In genomic region chr16:67928561-67929364, GRCh38 we compare ENCODE assay signal across 8 cellular contexts. TPM values are rescaled to one million over a fixed set of nuclear protein-coding genes. Genes with fewer than 3 reads are reported as not detected.
DNase-seq lines count a peak whose midpoint lies in the region; ATAC-seq lines count a peak whose summit lies in the region.

No MANE protein-coding gene starts in this region.

- no peak overlapping the region for H3K56ac ChIP-seq in mesendoderm (ENCODE audit: low read length)

- no peak overlapping the region for H3K4me2 ChIP-seq in mesendoderm (ENCODE audit: low read length)

- H3K9ac ChIP-seq in mesendoderm (ENCODE audit: low read length) = no peak overlapping the region

- H3K23ac ChIP-seq in mesendoderm (ENCODE audit: low read length) = no peak overlapping the region

- H3K27ac ChIP-seq in mesendoderm (ENCODE audit: low read depth, low read length) = no peak overlapping the region

- WGBS in mesendoderm (ENCODE audit: extremely low coverage, insufficient coverage, low lambda C conversion rate) = no CpG with 5 or more reads among the region's 16 CpGs

- H2BK120ac ChIP-seq in mesendoderm (ENCODE audit: low read depth, low read length) = no peak overlapping the region

- H3K27me3 ChIP-seq in mesendoderm (ENCODE audit: insufficient read depth, low read length, poor library complexity) = no peaks in the 10 kb centered on the region

- no peaks in the 10 kb centered on the region for H3K79me1 ChIP-seq in mesendoderm (ENCODE audit: low read length)

- no peak overlapping the region for H2BK5ac ChIP-seq in mesendoderm (ENCODE audit: low read length)

- peaks cover 1% of the 10 kb centered on the region for H3K4me1 ChIP-seq in mesendoderm (ENCODE audit: control insufficient read depth, low read depth, low read length)

- H2AK5ac ChIP-seq in mesendoderm (ENCODE audit: low read length) = no peak overlapping the region

- H3K36me3 ChIP-seq in mesendoderm (ENCODE audit: control insufficient read depth, insufficient read depth, low read length) = peaks cover 2% of the 10 kb centered on the region

- no peaks in the 10 kb centered on the region for H3K79me2 ChIP-seq in mesendoderm (ENCODE audit: control insufficient read depth, insufficient read depth, low read length)

- ATAC-seq in HG02763 (IDR thresholded peaks at IDR 0.05; ENCODE audit: unreplicated experiment) = no peak

- H4K8ac ChIP-seq in mesendoderm (ENCODE audit: low read depth, low read length) = no peak overlapping the region

- DNase-seq in COLO668 (lab: John Stamatoyannopoulos, UW; ENCODE audit: unreplicated experiment) (peak; percentile 83), HCEC 1CT (peak; percentile 50), NCI-H526 (lab: John Stamatoyannopoulos, UW) (peak; percentile 33 to 78), dermis blood vessel endothelial cell (peak; percentile 81), mesendoderm (peak; percentile 72)
- peak; percentile 75 to 76 for DNase-seq in activated CD4-positive, alpha-beta T cell treated with anti-CD3 and anti-CD28 coated beads, Interleukin-2, amount 50 U/mL, for 4 hours
- peak; percentile 64 to 66 for DNase-seq in stimulated activated CD8-positive, alpha-beta memory T cell treated with anti-CD3 and anti-CD28 coated beads, Interleukin-2, amount 100 ng/mL, for 48 hours (ENCODE audit: low read depth in 2 of 2)

- H2BK15ac ChIP-seq in mesendoderm (replicated peaks; ENCODE audit: low read depth) = no peak overlapping the region

- H4K5ac ChIP-seq in mesendoderm (ENCODE audit: low read length) = no peak overlapping the region

- no peak overlapping the region for H3K4ac ChIP-seq in mesendoderm (ENCODE audit: low read depth, low read length)

- no peak overlapping the region for H3K4me3 ChIP-seq in mesendoderm (ENCODE audit: low read length)

- no peak overlapping the region for H3K18ac ChIP-seq in mesendoderm (ENCODE audit: low read length)

RNA-seq across cellular contexts. Expression of gene CTRL, which starts 2.9 kb away (rescaled TPM):
- 0.17 and 0.88 TPM in 2 replicates for total RNA-seq in dermis blood vessel endothelial cell
- 1.9 TPM for polyA plus RNA-seq in mesendoderm (2013, experiment 1 of 2)
- 1.7 TPM for polyA plus RNA-seq in mesendoderm (2013, experiment 2 of 2)

RNA-seq across cellular contexts. Expression of gene PSMB10, which starts 7.9 kb away (rescaled TPM):
- 46.8 and 95.8 TPM in 2 replicates for total RNA-seq in dermis blood vessel endothelial cell
- 60.4 TPM for polyA plus RNA-seq in mesendoderm (2013, experiment 1 of 2)
- 58.4 TPM for polyA plus RNA-seq in mesendoderm (2013, experiment 2 of 2)

RNA-seq across cellular contexts. Expression of gene LCAT, which starts 15.2 kb away (rescaled TPM):
- 3.3 and 6.5 TPM in 2 replicates for total RNA-seq in dermis blood vessel endothelial cell
- 8.5 TPM for polyA plus RNA-seq in mesendoderm (2013, experiment 1 of 2)
- polyA plus RNA-seq in mesendoderm (2013, experiment 2 of 2) = 7.3 TPM

RNA-seq across cellular contexts. Expression of gene PSKH1, which starts 35.7 kb away (rescaled TPM):
- 24.7 and 30.8 TPM in 2 replicates for total RNA-seq in dermis blood vessel endothelial cell
- 22.4 TPM for polyA plus RNA-seq in mesendoderm (2013, experiment 1 of 2)
- 20.5 TPM for polyA plus RNA-seq in mesendoderm (2013, experiment 2 of 2)

RNA-seq across cellular contexts. Expression of gene SLC12A4, which starts 39.7 kb away (rescaled TPM):
- total RNA-seq in dermis blood vessel endothelial cell = 68.9 and 94.1 TPM in 2 replicates
- 19.6 TPM for polyA plus RNA-seq in mesendoderm (2013, experiment 1 of 2)
- polyA plus RNA-seq in mesendoderm (2013, experiment 2 of 2) = 17.4 TPM
